ENCODE assay signal across 8 cellular contexts in the genomic region with DNA sequence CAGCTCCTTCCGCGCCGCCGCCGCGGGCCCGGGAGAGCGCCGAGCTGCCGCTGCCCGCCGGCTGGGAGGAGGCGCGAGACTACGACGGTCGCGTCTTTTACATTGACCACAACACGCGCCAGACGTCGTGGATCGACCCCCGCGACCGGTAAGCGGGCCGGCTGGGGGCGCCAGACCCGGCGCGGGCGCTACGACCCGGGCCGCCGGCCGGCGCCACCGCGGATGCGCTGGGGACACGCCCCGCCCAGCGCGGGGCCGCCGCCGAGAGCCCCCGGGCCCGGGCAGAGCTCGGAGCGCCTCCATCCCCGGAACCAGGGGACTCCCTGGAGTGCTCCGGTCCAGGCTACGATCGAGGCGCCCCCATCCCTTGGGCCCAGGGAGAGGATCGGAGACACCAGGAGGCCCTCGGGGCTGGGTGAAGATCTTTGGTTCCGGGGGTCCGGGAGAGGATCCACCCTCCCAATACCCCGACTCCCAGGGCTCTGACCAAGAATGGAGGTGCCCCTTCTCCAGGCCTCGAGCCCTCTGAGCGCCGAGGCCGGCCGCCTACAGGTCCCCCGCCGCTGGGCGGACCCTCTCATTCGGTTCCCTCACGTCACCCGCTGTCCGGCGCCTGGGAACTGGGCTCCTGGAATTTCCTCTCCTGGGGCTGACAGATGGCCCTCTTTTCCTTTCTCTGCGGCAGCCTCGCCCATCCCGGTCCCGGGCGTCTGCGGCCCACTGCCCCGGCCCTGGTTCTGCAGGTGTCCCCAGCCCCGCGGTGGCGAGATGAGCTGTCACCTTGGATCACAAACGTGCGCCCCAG. TPM values are rescaled to one million over a fixed set of nuclear protein-coding genes. Genes with fewer than 3 reads are reported as not detected.
DNase-seq lines count a peak whose midpoint lies in the region; ATAC-seq and TF ChIP-seq lines count a peak whose summit lies in the region.

No MANE protein-coding gene starts in this region.

- no peak overlapping the region for H3K4me3 ChIP-seq in KMS-11 (IDR thresholded peaks at IDR 0.05; ENCODE audit: insufficient read depth, low read depth, low read length)

- CTCF ChIA-PET in activated CD4-positive, alpha-beta T cell treated with anti-CD3 and anti-CD28 coated beads, Interleukin-2, amount 10 ng/mL, durations not matched to agents 7 days and 5 days (lab: Charles Lee) = interaction anchor here (1.1 to 1.5 kb wide), 2 partner anchors 74 to 104 kb away, joined by 3 to 6 read pairs; no protein-coding TSS in a partner anchor

- no peak overlapping the region for H2AFZ ChIP-seq in KMS-11 (ENCODE audit: low read depth)

- peak overlapping the region; percentile 71 for H3K4me2 ChIP-seq in KMS-11

- peaks cover 8% of the 10 kb centered on the region for H3K27me3 Mint-ChIP-seq in activated CD4-positive, alpha-beta T cell treated with anti-CD3 and anti-CD28 coated beads, Interleukin-2, amount 10 ng/mL, durations not matched to agents 7 days and 5 days
- H3K27me3 Mint-ChIP-seq in brain = no peaks in the 10 kb centered on the region
- peaks cover 5% of the 10 kb centered on the region for H3K27me3 Mint-ChIP-seq in stimulated activated naive CD8-positive, alpha-beta T cell treated with anti-CD3 and anti-CD28 coated beads, Interleukin-15, Interleukin-2, amounts not matched to agents 100 ng/mL and 50 ng/mL, for 24 hours

- POLR2A ChIA-PET in activated CD4-positive, alpha-beta T cell treated with anti-CD3 and anti-CD28 coated beads, Interleukin-2, amount 10 ng/mL, durations not matched to agents 7 days and 5 days (lab: Charles Lee) = no interaction called here

- H3K9ac ChIP-seq in KMS-11 = peak overlapping the region; percentile 25; the same call in 1 of the 2 replicates

- peaks cover 53% of the 10 kb centered on the region for H3K4me1 ChIP-seq in KMS-11 (ENCODE audit: low read depth, poor library complexity, severe bottlenecking)

- DNase-seq in activated CD4-positive, alpha-beta T cell treated with anti-CD3 and anti-CD28 coated beads, Interleukin-2, amount 10 ng/mL, durations not matched to agents 7 days and 5 days = no peak
- no peak for DNase-seq in activated CD4-positive, alpha-beta T cell treated with anti-CD3 and anti-CD28 coated beads for 4 hours
- DNase-seq in left colon = peak; percentile 33 to 35
- DNase-seq in HuH-7.5 (ENCODE audit: low spot score) = no peak
- no peak for DNase-seq in NCI-H187 treated with DMSO at 0.1 percent for 48 hours (lab: John Stamatoyannopoulos, UW)

- no peak overlapping the region for H3K27ac Mint-ChIP-seq in activated CD4-positive, alpha-beta T cell treated with anti-CD3 and anti-CD28 coated beads, Interleukin-2, amount 10 ng/mL, durations not matched to agents 7 days and 5 days
- H3K27ac Mint-ChIP-seq in brain = peak overlapping the region; percentile 22 to 86 (median 72)
- H3K27ac Mint-ChIP-seq in stimulated activated naive CD8-positive, alpha-beta T cell treated with anti-CD3 and anti-CD28 coated beads, Interleukin-15, Interleukin-2, amounts not matched to agents 100 ng/mL and 50 ng/mL, for 24 hours = no peak overlapping the region

- H3K36me3 ChIP-seq in KMS-11 (ENCODE audit: insufficient read depth) = no peaks in the 10 kb centered on the region

- H3K4me1 Mint-ChIP-seq in activated CD4-positive, alpha-beta T cell treated with anti-CD3 and anti-CD28 coated beads, Interleukin-2, amount 10 ng/mL, durations not matched to agents 7 days and 5 days = peaks cover 18% of the 10 kb centered on the region
- H3K4me1 Mint-ChIP-seq in brain = peaks cover 55% of the 10 kb centered on the region
- peaks cover 43% of the 10 kb centered on the region for H3K4me1 Mint-ChIP-seq in stimulated activated naive CD8-positive, alpha-beta T cell treated with anti-CD3 and anti-CD28 coated beads, Interleukin-15, Interleukin-2, amounts not matched to agents 100 ng/mL and 50 ng/mL, for 24 hours (ENCODE audit: low read depth)

- TF ChIP-seq CTCF in KMS-11 (conservative IDR thresholded peaks at IDR 0.05; ENCODE audit: low read depth, low read length) = no peak
- TF ChIP-seq CTCF in brain (conservative IDR thresholded peaks at IDR 0.05) = no peak

- peaks cover 47% of the 10 kb centered on the region for H3K79me2 ChIP-seq in KMS-11 (ENCODE audit: insufficient read depth, low read depth)

- H3K27me3 ChIP-seq in KMS-11 (ENCODE audit: insufficient read depth, low read depth) = no peaks in the 10 kb centered on the region

- H3K27ac ChIP-seq in KMS-11 = no peak overlapping the region

- ATAC-seq in left colon = no peak

- H3K4me3 Mint-ChIP-seq in activated CD4-positive, alpha-beta T cell treated with anti-CD3 and anti-CD28 coated beads, Interleukin-2, amount 10 ng/mL, durations not matched to agents 7 days and 5 days = peak overlapping the region; percentile 64
- peak overlapping the region; percentile 80 to 88 (median 84) for H3K4me3 Mint-ChIP-seq in brain
- peak overlapping the region; percentile 85 for H3K4me3 Mint-ChIP-seq in stimulated activated naive CD8-positive, alpha-beta T cell treated with anti-CD3 and anti-CD28 coated beads, Interleukin-15, Interleukin-2, amounts not matched to agents 100 ng/mL and 50 ng/mL, for 24 hours

- no peaks in the 10 kb centered on the region for H4K20me1 ChIP-seq in KMS-11 (ENCODE audit: insufficient read depth)

- no peaks in the 10 kb centered on the region for H3K36me3 Mint-ChIP-seq in activated CD4-positive, alpha-beta T cell treated with anti-CD3 and anti-CD28 coated beads, Interleukin-2, amount 10 ng/mL, durations not matched to agents 7 days and 5 days (ENCODE audit: low read depth)
- H3K36me3 Mint-ChIP-seq in brain = peaks cover 32% of the 10 kb centered on the region
- peaks cover 5% of the 10 kb centered on the region for H3K36me3 Mint-ChIP-seq in stimulated activated naive CD8-positive, alpha-beta T cell treated with anti-CD3 and anti-CD28 coated beads, Interleukin-15, Interleukin-2, amounts not matched to agents 100 ng/mL and 50 ng/mL, for 24 hours (ENCODE audit: low read depth)

- intact Hi-C loops in left colon (cut with DNase I, micrococcal nuclease) = no loop called here

- no peaks in the 10 kb centered on the region for H3K9me3 Mint-ChIP-seq in activated CD4-positive, alpha-beta T cell treated with anti-CD3 and anti-CD28 coated beads, Interleukin-2, amount 10 ng/mL, durations not matched to agents 7 days and 5 days
- peaks cover 0 to 10% (median 3%) of the 10 kb centered on the region in 5 experiments for H3K9me3 Mint-ChIP-seq in brain
- H3K9me3 Mint-ChIP-seq in stimulated activated naive CD8-positive, alpha-beta T cell treated with anti-CD3 and anti-CD28 coated beads, Interleukin-15, Interleukin-2, amounts not matched to agents 100 ng/mL and 50 ng/mL, for 24 hours = no peaks in the 10 kb centered on the region

RNA-seq across cellular contexts. Expression of gene CLDN34, which starts 48.8 kb away (rescaled TPM):
- total RNA-seq in activated CD4-positive, alpha-beta T cell treated with anti-CD3 and anti-CD28 coated beads, Interleukin-2, amount 10 ng/mL, durations not matched to agents 7 days and 5 days = not detected
- polyA plus RNA-seq in brain (ENCODE audit: insufficient read depth, low read depth, low replicate concordance) = not detected
- total RNA-seq in left colon = 1 to 10 TPM in 1 of 2 donors, under 1 TPM in 1; 0.89 to 1.1 TPM

Comparison
In these comparisons a context has a peak if more than half of its experiments do, and no peak if none do; other contexts are left out.
1. DNase-seq: peak in left colon (2 of 2); none in activated CD4-positive, alpha-beta T cell treated with anti-CD3 and anti-CD28 coated beads, Interleukin-2, amount 10 ng/mL, durations not matched to agents 7 days and 5 days (single experiment), activated CD4-positive, alpha-beta T cell treated with anti-CD3 and anti-CD28 coated beads for 4 hours (0 of 2), HuH-7.5 (single experiment) and NCI-H187 treated with DMSO at 0.1 percent for 48 hours (single experiment).
2. H3K27ac Mint-ChIP-seq: peak in brain (5 of 5); none in activated CD4-positive, alpha-beta T cell treated with anti-CD3 and anti-CD28 coated beads, Interleukin-2, amount 10 ng/mL, durations not matched to agents 7 days and 5 days (single experiment) and stimulated activated naive CD8-positive, alpha-beta T cell treated with anti-CD3 and anti-CD28 coated beads, Interleukin-15, Interleukin-2, amounts not matched to agents 100 ng/mL and 50 ng/mL, for 24 hours (single experiment).
3. Peak in every context shown above with its lines, with median percentiles within 50 percentile points of each other: H3K4me3 Mint-ChIP-seq.